12 cellular contexts compared by ENCODE assay signal in genomic region chr2:3480352-3481010, GRCh38. TPM values are rescaled to one million over a fixed set of nuclear protein-coding genes. Genes with fewer than 3 reads are reported as not detected.
DNase-seq lines count a peak whose midpoint lies in the region; ATAC-seq and TF ChIP-seq lines count a peak whose summit lies in the region.
"Had no signal": no experiment of that assay in that cellular context is flagged by ENCODE, and none has a peak within 500 bp of the region (broad histone marks: within the 10 kb centered on the region; RNA-seq: fewer than 3 reads in every experiment).

No MANE protein-coding gene starts in this region.

- H3K27ac ChIP-seq in thyroid gland: peak overlapping the region in 1 of 3 donors; percentile 23
- H3K27ac ChIP-seq: SK-N-MC had no signal

- no peak for TF ChIP-seq CTCF in thyroid gland (IDR thresholded peaks at IDR 0.05)

- peaks cover 0 to 4% of the 10 kb centered on the region in 2 donors for H3K4me1 Mint-ChIP-seq in effector memory CD8-positive, alpha-beta T cell (ENCODE audit: low read depth in 2 of 2)
- H3K4me1 Mint-ChIP-seq: activated CD4-positive, alpha-beta memory T cell treated with anti-CD3 and anti-CD28 coated beads, Interleukin-2, amount 10 ng/mL, durations not matched to agents 7 days and 5 days had no signal

- H3K27ac Mint-ChIP-seq in effector memory CD8-positive, alpha-beta T cell: peak overlapping the region; percentile 53 to 78
- H3K27ac Mint-ChIP-seq: activated CD4-positive, alpha-beta memory T cell treated with anti-CD3 and anti-CD28 coated beads, Interleukin-2, amount 10 ng/mL, durations not matched to agents 7 days and 5 days had no signal

- H3K36me3 ChIP-seq in thyroid gland (peaks cover 12 to 24% of the 10 kb centered on the region in 2 donors), HAP-1 (replicated peaks) (peaks cover 7% of the 10 kb centered on the region; the same call in 1 of the 2 replicates)

- no peaks in the 10 kb centered on the region for H3K27me3 Mint-ChIP-seq in effector memory CD8-positive, alpha-beta T cell
- H3K27me3 Mint-ChIP-seq: activated CD4-positive, alpha-beta memory T cell treated with anti-CD3 and anti-CD28 coated beads, Interleukin-2, amount 10 ng/mL, durations not matched to agents 7 days and 5 days had no signal

- H3K4me3 Mint-ChIP-seq in effector memory CD8-positive, alpha-beta T cell: no peak overlapping the region
- H3K4me3 Mint-ChIP-seq: activated CD4-positive, alpha-beta memory T cell treated with anti-CD3 and anti-CD28 coated beads, Interleukin-2, amount 10 ng/mL, durations not matched to agents 7 days and 5 days had no signal

- WGBS in thyroid gland, 2 donors: 66% methylated on average over 7 of the region's 7 CpGs

- no peaks in the 10 kb centered on the region for H3K9me3 Mint-ChIP-seq in effector memory CD8-positive, alpha-beta T cell
- H3K9me3 Mint-ChIP-seq: activated CD4-positive, alpha-beta memory T cell treated with anti-CD3 and anti-CD28 coated beads, Interleukin-2, amount 10 ng/mL, durations not matched to agents 7 days and 5 days had no signal

- DNase-seq in stimulated activated CD4-positive, alpha-beta T cell treated with anti-CD3 and anti-CD28 coated beads, Interleukin-12 subunit alpha, Interleukin-12 subunit beta, amount 100 ng/mL, for 4 hours: peak; percentile 18
- DNase-seq in stimulated activated CD4-positive, alpha-beta T cell treated with anti-CD3 and anti-CD28 coated beads, Interleukin-2, amount 100 ng/mL, for 48 hours: no peak
- DNase-seq in NCI-H2029 treated with DMSO at 0.1 percent for 48 hours (lab: John Stamatoyannopoulos, UW) (peak; percentile 9), thyroid gland (peak; percentile 61 to 68), GOT3 (lab: John Stamatoyannopoulos, UW) (no peak), cerebellar nuclear complex (lab: John Stamatoyannopoulos, UW) (no peak), HAP-1 (ENCODE audit: low spot score in 2 of 2) (no peak)
- DNase-seq in effector memory CD8-positive, alpha-beta T cell: no peak
- DNase-seq: activated CD4-positive, alpha-beta memory T cell treated with anti-CD3 and anti-CD28 coated beads, Interleukin-2, amount 10 ng/mL, durations not matched to agents 7 days and 5 days; amygdala; trophoblast cell had no signal

- ATAC-seq in effector memory CD8-positive, alpha-beta T cell (replicated peaks): no peak

- H3K4me3 ChIP-seq in thyroid gland (replicated peaks in 1 of 3) (no peak overlapping the region), HAP-1 (no peak overlapping the region)
- H3K4me3 ChIP-seq: SK-N-MC had no signal

- peaks cover 23% of the 10 kb centered on the region for H3K36me3 Mint-ChIP-seq in effector memory CD8-positive, alpha-beta T cell (ENCODE audit: insufficient read depth)

- peaks cover 0 to 4% of the 10 kb centered on the region in 2 donors for H3K4me1 ChIP-seq in thyroid gland
- H3K4me1 ChIP-seq in HAP-1: no peaks in the 10 kb centered on the region

- H3K9me3 ChIP-seq in thyroid gland: no peaks in the 10 kb centered on the region
- no peaks in the 10 kb centered on the region for H3K9me3 ChIP-seq in HAP-1

- TF ChIP-seq POLR2A in thyroid gland (IDR thresholded peaks at IDR 0.05): no peak

- intact Hi-C loops in thyroid gland (cut with DNase I): no loop called here

- in situ Hi-C loops in HAP-1 (cut with MboI; ENCODE audit: low sequenced_read_pairs): no loop called here

- H3K27me3 ChIP-seq in thyroid gland (no peaks in the 10 kb centered on the region), HAP-1 (ENCODE audit: low read depth) (no peaks in the 10 kb centered on the region)

RNA-seq across cellular contexts. Expression of gene ADI1, which starts 38.9 kb away (rescaled TPM):
- total RNA-seq in thyroid gland: 10 to 100 TPM; 35.9 to 65.1 (median 59.2) TPM

Comparison
In these comparisons a context has a peak if more than half of its experiments do, and no peak if none do; other contexts are left out.
1. DNase-seq: peak in stimulated activated CD4-positive, alpha-beta T cell treated with anti-CD3 and anti-CD28 coated beads, Interleukin-12 subunit alpha, Interleukin-12 subunit beta, amount 100 ng/mL, for 4 hours (single experiment), NCI-H2029 treated with DMSO at 0.1 percent for 48 hours (single experiment) and thyroid gland (2 of 2); none in stimulated activated CD4-positive, alpha-beta T cell treated with anti-CD3 and anti-CD28 coated beads, Interleukin-2, amount 100 ng/mL, for 48 hours (0 of 2), effector memory CD8-positive, alpha-beta T cell (0 of 3), GOT3 (single experiment), cerebellar nuclear complex (0 of 2) and HAP-1 (0 of 2).